Comparison of ENCODE assay signal across 7 cellular contexts in genomic region chr4:164134388-164134787, GRCh38.
"Had no signal": no experiment of that assay in that cellular context is flagged by ENCODE, and none has a peak within 500 bp of the region (broad histone marks: within the 10 kb centered on the region; RNA-seq: fewer than 3 reads in every experiment).

No MANE protein-coding gene starts in this region.

- FAIRE-seq: H1, H54, HTR-8/SVneo had no signal

- H3K4me3 Mint-ChIP-seq: GM23338, H9, IgD-negative memory B cell had no signal

- ATAC-seq: GM23338 had no signal

- DNase-seq: H9, HCEC 1CT had no signal

- H3K27me3 Mint-ChIP-seq: IgD-negative memory B cell had no signal

- H2AFZ ChIP-seq: GM23338 had no signal

- H3K4me3 ChIP-seq: GM23338 had no signal

- H3K9me3 Mint-ChIP-seq: GM23338, H9, IgD-negative memory B cell had no signal

- H3K27ac Mint-ChIP-seq: IgD-negative memory B cell had no signal

- H3K4me2 ChIP-seq: GM23338 had no signal
